ENCODE assay signal across 13 cellular contexts in genomic region chr1:204584699-204585372, GRCh38.
DNase-seq lines count a peak whose midpoint lies in the region; ATAC-seq lines count a peak whose summit lies in the region.
"Had no signal": no experiment of that assay in that cellular context is flagged by ENCODE, and none has a peak within 500 bp of the region (broad histone marks: within the 10 kb centered on the region; RNA-seq: fewer than 3 reads in every experiment).

No MANE protein-coding gene starts in this region.

- H4K8ac ChIP-seq in neuronal stem cell (ENCODE audit: low read depth, low read length): no peak overlapping the region

- CTCF ChIA-PET in activated CD4-positive, alpha-beta T cell treated with anti-CD3 and anti-CD28 coated beads for 36 hours (lab: Charles Lee): no interaction called here

- H3K27me3 Mint-ChIP-seq in activated CD4-positive, alpha-beta T cell treated with anti-CD3 and anti-CD28 coated beads for 36 hours: no peaks in the 10 kb centered on the region
- H3K27me3 Mint-ChIP-seq in activated T-helper 17 cell treated with anti-CD3 and anti-CD28 coated beads, Interleukin-2, amount 50 U/mL, for 72 hours: no peaks in the 10 kb centered on the region

- peaks cover 8% of the 10 kb centered on the region for H3K4me1 Mint-ChIP-seq in activated CD4-positive, alpha-beta T cell treated with anti-CD3 and anti-CD28 coated beads for 36 hours
- H3K4me1 Mint-ChIP-seq in activated T-helper 17 cell treated with anti-CD3 and anti-CD28 coated beads, Interleukin-2, amount 50 U/mL, for 72 hours: peaks cover 6% of the 10 kb centered on the region

- intact Hi-C loops in activated CD4-positive, alpha-beta T cell treated with anti-CD3 and anti-CD28 coated beads for 36 hours (cut with DNase I, micrococcal nuclease): no loop called here
- intact Hi-C loops in right cardiac atrium (cut with DNase I): no loop called here

- H2BK5ac ChIP-seq in neuronal stem cell (ENCODE audit: low read length): no peak overlapping the region

- no peaks in the 10 kb centered on the region for H3K36me3 ChIP-seq in neuronal stem cell (replicated peaks in 1 of 2; ENCODE audit: control insufficient read depth in 2 of 2, insufficient read depth in 2 of 2, low read length in 2 of 2)
- H3K36me3 ChIP-seq: heart left ventricle had no signal

- no peaks in the 10 kb centered on the region for H3K79me1 ChIP-seq in neuronal stem cell (ENCODE audit: low read depth, low read length)

- peak overlapping the region; percentile 82 for H3K23ac ChIP-seq in neuronal stem cell (ENCODE audit: low read depth, low read length, poor library complexity)

- no peak overlapping the region for H3K14ac ChIP-seq in neuronal stem cell (ENCODE audit: low read length)

- H3K4ac ChIP-seq in neuronal stem cell (ENCODE audit: low read length): no peak overlapping the region

- WGBS in neuronal stem cell (ENCODE audit: extremely low coverage in 2 of 2, insufficient read length in 2 of 2, insufficient replicate concordance in 1 of 2), 2 donors: no CpG with 5 or more reads among the region's 11 CpGs
- 84% methylated on average over 11 of the region's 11 CpGs for WGBS in right cardiac atrium

- no peaks in the 10 kb centered on the region for H3K36me3 Mint-ChIP-seq in activated CD4-positive, alpha-beta T cell treated with anti-CD3 and anti-CD28 coated beads for 36 hours (ENCODE audit: low read depth)
- no peaks in the 10 kb centered on the region for H3K36me3 Mint-ChIP-seq in activated T-helper 17 cell treated with anti-CD3 and anti-CD28 coated beads, Interleukin-2, amount 50 U/mL, for 72 hours (ENCODE audit: low read depth)

- H2BK12ac ChIP-seq in neuronal stem cell (ENCODE audit: low read length): no peak overlapping the region

- H3K9me3 ChIP-seq in neuronal stem cell (replicated peaks in 1 of 2; ENCODE audit: control insufficient read depth in 2 of 2, insufficient read depth in 1 of 2, low read depth in 1 of 2, low read length in 2 of 2) (peaks cover 0 to 3% of the 10 kb centered on the region in 2 donors), right cardiac atrium (ENCODE audit: control insufficient read depth, low read length) (no peaks in the 10 kb centered on the region)
- H3K9me3 ChIP-seq: heart left ventricle had no signal

- H4K91ac ChIP-seq in neuronal stem cell (ENCODE audit: low read depth, low read length, poor library complexity): no peak overlapping the region

- no peak overlapping the region for H2AK5ac ChIP-seq in neuronal stem cell (ENCODE audit: low read depth, low read length)

- DNase-seq in activated CD4-positive, alpha-beta T cell treated with anti-CD3 and anti-CD28 coated beads for 36 hours: peak; percentile 27
- no peak for DNase-seq in activated CD4-positive, alpha-beta T cell treated with anti-CD3 and anti-CD28 coated beads, Interleukin-2, amount 50 U/mL, for 1 hour
- DNase-seq in NAMALWA (ENCODE audit: low spot score): peak; percentile 74
- no peak for DNase-seq in neuronal stem cell (ENCODE audit: low spot score)
- DNase-seq in right cardiac atrium: no peak
- no peak for DNase-seq in SKM-1 treated with dmso at 0.1 percent for 144 hours (lab: John Stamatoyannopoulos, UW; ENCODE audit: unreplicated experiment)
- DNase-seq: small intestine had no signal

- H3K18ac ChIP-seq in neuronal stem cell (ENCODE audit: low read length): peak overlapping the region; percentile 73

- no peak overlapping the region for H3K27ac ChIP-seq in neuronal stem cell (replicated peaks; ENCODE audit: low read length)
- H3K27ac ChIP-seq in right cardiac atrium (ENCODE audit: low read length): no peak overlapping the region
- H3K27ac ChIP-seq: heart left ventricle had no signal

- no peak overlapping the region for H3K4me3 Mint-ChIP-seq in activated CD4-positive, alpha-beta T cell treated with anti-CD3 and anti-CD28 coated beads for 36 hours
- peak overlapping the region; percentile 36 for H3K4me3 Mint-ChIP-seq in activated T-helper 17 cell treated with anti-CD3 and anti-CD28 coated beads, Interleukin-2, amount 50 U/mL, for 72 hours
- H3K4me3 Mint-ChIP-seq: T-helper 1 cell treated with Interleukin-12 subunit alpha and Interleukin-12 subunit beta and Interleukin-4 antibody, amounts not matched to agents 30 μg/mL and 1 μg/mL, for 36 hours had no signal

- no peak overlapping the region for H2BK15ac ChIP-seq in neuronal stem cell (ENCODE audit: low read length)

- H2BK120ac ChIP-seq in neuronal stem cell (ENCODE audit: low read depth, low read length): no peak overlapping the region

- H3K9me3 Mint-ChIP-seq in activated CD4-positive, alpha-beta T cell treated with anti-CD3 and anti-CD28 coated beads for 36 hours (ENCODE audit: low read depth): no peaks in the 10 kb centered on the region
- no peaks in the 10 kb centered on the region for H3K9me3 Mint-ChIP-seq in activated T-helper 17 cell treated with anti-CD3 and anti-CD28 coated beads, Interleukin-2, amount 50 U/mL, for 72 hours
- H3K9me3 Mint-ChIP-seq: activated naive CD4-positive, alpha-beta T cell treated with anti-CD3 and anti-CD28 coated beads, Interleukin-2, amount 50 U/mL, for 72 hours; T-helper 1 cell treated with Interleukin-12 subunit alpha and Interleukin-12 subunit beta and Interleukin-4 antibody, amounts not matched to agents 30 μg/mL and 1 μg/mL, for 36 hours had no signal

- peaks cover 0 to 3% (median 0%) of the 10 kb centered on the region in 3 experiments for H3K27me3 ChIP-seq in neuronal stem cell (ENCODE audit: control insufficient read depth in 3 of 3, insufficient read depth in 3 of 3, low read depth in 1 of 3, low read length in 3 of 3)
- H3K27me3 ChIP-seq in right cardiac atrium (ENCODE audit: control insufficient read depth, insufficient read depth): no peaks in the 10 kb centered on the region
- H3K27me3 ChIP-seq: heart left ventricle had no signal

- H3K4me2 ChIP-seq in neuronal stem cell (ENCODE audit: insufficient read depth, low read length, poor library complexity, severe bottlenecking): no peak overlapping the region

- H3K4me3 ChIP-seq in neuronal stem cell (ENCODE audit: low read length in 2 of 2): no peak overlapping the region
- no peak overlapping the region for H3K4me3 ChIP-seq in right cardiac atrium (ENCODE audit: low read length)
- H3K4me3 ChIP-seq: GM12878, heart left ventricle had no signal

- POLR2A ChIA-PET in activated CD4-positive, alpha-beta T cell treated with anti-CD3 and anti-CD28 coated beads for 36 hours (lab: Charles Lee): no interaction called here

- peak; percentile 33 for ATAC-seq in activated CD4-positive, alpha-beta T cell treated with anti-CD3 and anti-CD28 coated beads for 36 hours
- peak; percentile 78 for ATAC-seq in activated T-helper 17 cell treated with anti-CD3 and anti-CD28 coated beads, Interleukin-2, amount 50 U/mL, for 72 hours (replicated peaks)
- ATAC-seq in right cardiac atrium (no peak), GM18858 (IDR thresholded peaks at IDR 0.05; ENCODE audit: unreplicated experiment) (no peak)
- ATAC-seq: GM12878 had no signal

- H2AFZ ChIP-seq in neuronal stem cell (ENCODE audit: low read length): peak overlapping the region; percentile 53

- H3K27ac Mint-ChIP-seq in activated CD4-positive, alpha-beta T cell treated with anti-CD3 and anti-CD28 coated beads for 36 hours: no peak overlapping the region
- no peak overlapping the region for H3K27ac Mint-ChIP-seq in activated T-helper 17 cell treated with anti-CD3 and anti-CD28 coated beads, Interleukin-2, amount 50 U/mL, for 72 hours
- H3K27ac Mint-ChIP-seq: T-helper 1 cell treated with Interleukin-12 subunit alpha and Interleukin-12 subunit beta and Interleukin-4 antibody, amounts not matched to agents 30 μg/mL and 1 μg/mL, for 36 hours had no signal

- peak overlapping the region; percentile 56 for H3K9ac ChIP-seq in neuronal stem cell (ENCODE audit: low read depth, low read length, poor library complexity)

- H3K4me1 ChIP-seq in neuronal stem cell (ENCODE audit: control insufficient read depth in 2 of 2, insufficient read depth in 1 of 2, low read depth in 1 of 2, low read length in 2 of 2): no peaks in the 10 kb centered on the region
- no peaks in the 10 kb centered on the region for H3K4me1 ChIP-seq in right cardiac atrium (ENCODE audit: control insufficient read depth, insufficient read depth, low read length)

Comparison
In these comparisons a context has a peak if more than half of its experiments do, and no peak if none do; other contexts are left out.
1. DNase-seq: peak in activated CD4-positive, alpha-beta T cell treated with anti-CD3 and anti-CD28 coated beads for 36 hours (single experiment) and NAMALWA (single experiment); none in activated CD4-positive, alpha-beta T cell treated with anti-CD3 and anti-CD28 coated beads, Interleukin-2, amount 50 U/mL, for 1 hour (single experiment), neuronal stem cell (single experiment), right cardiac atrium (0 of 3) and SKM-1 treated with dmso at 0.1 percent for 144 hours (single experiment).
2. ATAC-seq: peak in activated CD4-positive, alpha-beta T cell treated with anti-CD3 and anti-CD28 coated beads for 36 hours (single experiment) and activated T-helper 17 cell treated with anti-CD3 and anti-CD28 coated beads, Interleukin-2, amount 50 U/mL, for 72 hours (single experiment); none in right cardiac atrium (0 of 2) and GM18858 (single experiment).